In genomic region chr6:29649701-29650673, GRCh38 we compare ENCODE assay signal across 7 cellular contexts.
DNase-seq lines count a peak whose midpoint lies in the region; ATAC-seq and TF ChIP-seq lines count a peak whose summit lies in the region.

No MANE protein-coding gene starts in this region.

- peak overlapping the region; percentile 60 for H3K4me3 ChIP-seq in retinal pigment epithelial cell (ENCODE audit: low read length)

- ATAC-seq in GM18502 (IDR thresholded peaks at IDR 0.05; ENCODE audit: poor library complexity, unreplicated experiment) (peak; percentile 97), HG02970 (IDR thresholded peaks at IDR 0.05; ENCODE audit: low FRiP score, unreplicated experiment) (peak; percentile 93)

- DNase-seq in NCI-H187 treated with DMSO at 0.1 percent for 48 hours (lab: John Stamatoyannopoulos, UW): peak; percentile 93
- DNase-seq in T-helper 22 cell (ENCODE audit: low read depth): peak; percentile 96
- DNase-seq in astrocyte of the hippocampus (ENCODE audit: low read depth, low spot score): peak; percentile 98
- peak; percentile 98 to 100 for DNase-seq in hippocampal formation (lab: John Stamatoyannopoulos, UW)
- peak; percentile 82 for DNase-seq in retinal pigment epithelial cell (ENCODE audit: low read depth)

- TF ChIP-seq CTCF in retinal pigment epithelial cell (conservative IDR thresholded peaks at IDR 0.05; ENCODE audit: low read depth, low read length): peak; percentile 99

Comparison
In these comparisons a context has a peak if more than half of its experiments do, and no peak if none do; other contexts are left out.
1. Peak in every context shown above with its lines: DNase-seq, ATAC-seq and H3K4me3 ChIP-seq.